In the genomic region with DNA sequence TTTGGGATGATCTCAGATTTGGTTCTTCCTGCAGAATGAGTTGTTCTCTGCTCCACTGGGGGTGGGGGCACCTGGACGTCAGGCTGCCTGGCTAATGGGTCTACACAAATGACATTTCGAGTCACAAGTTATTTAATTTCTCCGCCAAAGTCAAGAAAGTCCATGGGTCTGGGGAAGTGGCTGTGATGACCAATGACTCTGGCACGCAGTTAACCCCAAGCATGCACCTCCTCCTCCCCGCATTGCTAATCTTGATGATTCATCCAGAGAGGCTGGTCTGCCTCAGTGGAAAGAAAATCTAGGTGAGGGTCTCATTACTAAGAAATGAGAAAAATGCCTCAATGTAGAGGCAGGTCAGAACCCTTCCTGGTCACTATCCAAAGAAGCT, we compare ENCODE assay signal across 8 cellular contexts.
DNase-seq lines count a peak whose midpoint lies in the region; ATAC-seq and TF ChIP-seq lines count a peak whose summit lies in the region.

No MANE protein-coding gene starts in this region.

- H3K27me3 Mint-ChIP-seq in MCF 10A (ENCODE audit: insufficient read depth, unreplicated experiment): no peaks in the 10 kb centered on the region

- H3K4me3 ChIP-seq in breast epithelium: no peak overlapping the region

- intact Hi-C loops in MCF 10A (cut with micrococcal nuclease): loop anchor here (1.0 kb wide), 1 partner anchor 10 kb away; no protein-coding TSS in a partner anchor
- intact Hi-C loops in breast epithelium (cut with DNase I; ENCODE audit: low total_unique reads): no loop called here

- TF ChIP-seq POLR2A in breast epithelium (IDR thresholded peaks at IDR 0.05): no peak

- H3K9me3 ChIP-seq in breast epithelium: no peaks in the 10 kb centered on the region

- H3K4me1 ChIP-seq in breast epithelium: no peaks in the 10 kb centered on the region

- DNase-seq in MCF 10A (ENCODE audit: unreplicated experiment): peak; percentile 93
- DNase-seq in breast epithelium (ENCODE audit: low spot score in 2 of 2): no peak
- peak; percentile 71 for DNase-seq in T1000 (lab: John Stamatoyannopoulos, UW)
- peak; percentile 40 for DNase-seq in iPS DF 19.7 (ENCODE audit: low read depth, low spot score)
- peak; percentile 69 for DNase-seq in ureter (ENCODE audit: low spot score)
- DNase-seq in hypothalamus (lab: John Stamatoyannopoulos, UW): no peak
- DNase-seq in cerebellum (ENCODE audit: low spot score): no peak

- peak overlapping the region; percentile 29 for H3K27ac Mint-ChIP-seq in MCF 10A (ENCODE audit: low read depth, unreplicated experiment)

- peak overlapping the region in 1 of 2 donors; percentile 1 for H3K27ac ChIP-seq in breast epithelium

- no TSS peak for BruUV-seq in MCF 10A (replicated peaks; lab: Mats Ljungman, UMichigan)

- peaks cover 17% of the 10 kb centered on the region for H3K36me3 Mint-ChIP-seq in MCF 10A (ENCODE audit: insufficient read depth, unreplicated experiment)

- TF ChIP-seq CTCF in MCF 10A (IDR thresholded peaks at IDR 0.05; ENCODE audit: unreplicated experiment) (no peak), breast epithelium (IDR thresholded peaks at IDR 0.05) (no peak)

- ATAC-seq in GM18861 (IDR thresholded peaks at IDR 0.05; ENCODE audit: unreplicated experiment): no peak

- POLR2A ChIA-PET in MCF 10A (lab: Yijun Ruan, JAX): interaction anchor here (1.2 to 1.7 kb wide), 7 partner anchors 9 to 137 kb away, joined by 3 to 7 read pairs (median 6); no protein-coding TSS in a partner anchor

- peaks cover 46% of the 10 kb centered on the region for H3K4me1 Mint-ChIP-seq in MCF 10A (ENCODE audit: insufficient read depth, unreplicated experiment)

- H3K9me3 Mint-ChIP-seq in MCF 10A (ENCODE audit: unreplicated experiment): no peaks in the 10 kb centered on the region

- H3K27me3 ChIP-seq in breast epithelium: no peaks in the 10 kb centered on the region

- no peak overlapping the region for H3K4me3 Mint-ChIP-seq in MCF 10A (ENCODE audit: unreplicated experiment)

- CTCF ChIA-PET in MCF 10A (lab: Yijun Ruan, JAX): interaction anchor here (1.0 kb wide), 1 partner anchor 10 kb away, joined by 3 read pairs; no protein-coding TSS in a partner anchor

- no peaks in the 10 kb centered on the region for H3K36me3 ChIP-seq in breast epithelium

Comparison
In these comparisons a context has a peak if more than half of its experiments do, and no peak if none do; other contexts are left out.
1. DNase-seq: peak in MCF 10A (single experiment), T1000 (single experiment), iPS DF 19.7 (single experiment) and ureter (single experiment); none in breast epithelium (0 of 2), hypothalamus (0 of 51) and cerebellum (single experiment).